13 cellular contexts compared by ENCODE assay signal in genomic region chr7:100124301-100125229, GRCh38. TPM values are rescaled to one million over a fixed set of nuclear protein-coding genes. Genes with fewer than 3 reads are reported as not detected.
A peak's percentile ranks its signal among the peaks of the same experiment; 100 is the strongest.
DNase-seq lines count a peak whose midpoint lies in the region; ATAC-seq and TF ChIP-seq lines count a peak whose summit lies in the region.
"Had no signal": no experiment of that assay in that cellular context is flagged by ENCODE, and none has a peak within 500 bp of the region (broad histone marks: within the 10 kb centered on the region; RNA-seq: fewer than 3 reads in every experiment).

No MANE protein-coding gene starts in this region.

- H3K9me2 ChIP-seq in HCT116 (ENCODE audit: insufficient read depth): no peaks in the 10 kb centered on the region

- no peaks in the 10 kb centered on the region for H3K9me3 Mint-ChIP-seq in CD4-positive, CD25-positive, alpha-beta regulatory T cell
- no peaks in the 10 kb centered on the region for H3K9me3 Mint-ChIP-seq in activated T-helper 17 cell treated with anti-CD3 and anti-CD28 coated beads, Interleukin-2, amount 50 U/mL, for 72 hours
- no peaks in the 10 kb centered on the region for H3K9me3 Mint-ChIP-seq in naive thymus-derived CD8-positive, alpha-beta T cell
- H3K9me3 Mint-ChIP-seq: activated naive CD4-positive, alpha-beta T cell treated with anti-CD3 and anti-CD28 coated beads, Interleukin-2, amount 50 U/mL, for 72 hours had no signal

- H2AFZ ChIP-seq in HCT116 (ENCODE audit: low read depth, low read length, poor library complexity, severe bottlenecking): no peak overlapping the region

- H4K20me1 ChIP-seq in HCT116 (ENCODE audit: insufficient read depth): no peaks in the 10 kb centered on the region

- RAD21 ChIA-PET in HCT116 (lab: Charles Lee; ENCODE audit: low non-redundant PET in 1 of 2, low total read pairs in 2 of 2, uncharacterized antibody in 2 of 2, unreplicated experiment in 2 of 2): interaction anchor here in 1 of 2 experiments (0.7 kb wide), 1 partner anchor 279 kb away, joined by 6 read pairs; no protein-coding TSS in a partner anchor

- no peak overlapping the region for H3K4me3 ChIP-seq in CD4-positive, CD25-positive, alpha-beta regulatory T cell (ENCODE audit: low read depth, low read length)
- H3K4me3 ChIP-seq in HCT116 (replicated peaks in 1 of 2; ENCODE audit: low read depth in 1 of 2, low read length in 2 of 2): peak overlapping the region in 1 of 2 experiments; percentile 87; a peak in 2 of 4 replicates

- TF ChIP-seq RAD21 in HCT116 (IDR thresholded peaks at IDR 0.05; ENCODE audit: low read depth): no peak

- POLR2A ChIA-PET in HCT116 (lab: Charles Lee): interaction anchor here (0.6 to 3.0 kb wide), 2 partner anchors 23 to 112 kb away, joined by 3 to 16 read pairs; partner anchors contain the start of genes AP4M1 and MCM7
- POLR2A ChIA-PET in naive thymus-derived CD8-positive, alpha-beta T cell (lab: Charles Lee): interaction anchor here (0.6 to 15.9 kb wide), 12 partner anchors 10 to 304 kb away, joined by 3 to 252 read pairs (median 4); partner anchors contain the start of genes AP4M1, COPS6, LAMTOR4 and MCM7

- TF ChIP-seq CTCF in HCT116 (IDR thresholded peaks at IDR 0.05 in 2 of 3, conservative IDR thresholded peaks at IDR 0.05 in 1 of 3; ENCODE audit: borderline replicate concordance in 1 of 3, insufficient read depth in 1 of 3, low read depth in 2 of 3, low read length in 2 of 3): no peak

- peaks cover 46% of the 10 kb centered on the region for H3K4me1 ChIP-seq in CD4-positive, CD25-positive, alpha-beta regulatory T cell (ENCODE audit: control insufficient read depth, insufficient read depth, low read length, poor library complexity, severe bottlenecking)
- H3K4me1 ChIP-seq in HCT116 (ENCODE audit: control insufficient read depth in 1 of 2, insufficient read depth in 2 of 2, low read length in 2 of 2): peaks cover 33 to 52% of the 10 kb centered on the region in 2 experiments

- no peak for TF ChIP-seq POLR2A in HCT116 (IDR thresholded peaks at IDR 0.05; ENCODE audit: borderline replicate concordance, extremely low read depth, insufficient read depth, insufficient read length)

- H3K27me3 Mint-ChIP-seq in CD4-positive, CD25-positive, alpha-beta regulatory T cell: peaks cover 5% of the 10 kb centered on the region
- H3K27me3 Mint-ChIP-seq in activated T-helper 17 cell treated with anti-CD3 and anti-CD28 coated beads, Interleukin-2, amount 50 U/mL, for 72 hours: no peaks in the 10 kb centered on the region
- H3K27me3 Mint-ChIP-seq in naive thymus-derived CD8-positive, alpha-beta T cell: no peaks in the 10 kb centered on the region

- H3K9me3 ChIP-seq in CD4-positive, CD25-positive, alpha-beta regulatory T cell (ENCODE audit: control insufficient read depth in 2 of 2, low read length in 2 of 2): no peaks in the 10 kb centered on the region
- no peaks in the 10 kb centered on the region for H3K9me3 ChIP-seq in HCT116 (ENCODE audit: control insufficient read depth in 1 of 2, insufficient read depth in 1 of 2, low read depth in 1 of 2, low read length in 2 of 2)

- peak overlapping the region; percentile 10 to 84 (median 33) for H3K27ac Mint-ChIP-seq in CD4-positive, CD25-positive, alpha-beta regulatory T cell
- peak overlapping the region; percentile 78 for H3K27ac Mint-ChIP-seq in activated T-helper 17 cell treated with anti-CD3 and anti-CD28 coated beads, Interleukin-2, amount 50 U/mL, for 72 hours
- H3K27ac Mint-ChIP-seq in naive thymus-derived CD8-positive, alpha-beta T cell: peak overlapping the region in 9 of 10 donors; percentile 30 to 100 (median 74)

- no peaks in the 10 kb centered on the region for H3K36me3 Mint-ChIP-seq in CD4-positive, CD25-positive, alpha-beta regulatory T cell
- H3K36me3 Mint-ChIP-seq in activated T-helper 17 cell treated with anti-CD3 and anti-CD28 coated beads, Interleukin-2, amount 50 U/mL, for 72 hours (ENCODE audit: low read depth): peaks cover 33% of the 10 kb centered on the region
- H3K36me3 Mint-ChIP-seq in naive thymus-derived CD8-positive, alpha-beta T cell: peaks cover 0 to 5% (median 0%) of the 10 kb centered on the region in 3 donors

- peak overlapping the region; percentile 84 for H3K4me2 ChIP-seq in HCT116 (ENCODE audit: low read length)

- no peak for ATAC-seq in CD4-positive, CD25-positive, alpha-beta regulatory T cell (ENCODE audit: low read depth in 2 of 2)
- no peak for ATAC-seq in HCT116
- no peak for ATAC-seq in activated T-helper 17 cell treated with anti-CD3 and anti-CD28 coated beads, Interleukin-2, amount 50 U/mL, for 72 hours (replicated peaks)
- ATAC-seq in naive thymus-derived CD8-positive, alpha-beta T cell: no peak
- ATAC-seq: activated naive CD4-positive, alpha-beta T cell treated with anti-CD3 and anti-CD28 coated beads, Interleukin-2, amount 50 U/mL, for 72 hours; left lobe of liver; PC-3 had no signal

- no peak for DNase-seq in CD4-positive, CD25-positive, alpha-beta regulatory T cell
- no peak for DNase-seq in HCT116 (ENCODE audit: low read depth, low spot score)
- DNase-seq in naive thymus-derived CD8-positive, alpha-beta T cell: no peak
- DNase-seq in DMS79 (lab: John Stamatoyannopoulos, UW): no peak
- no peak for DNase-seq in GM19240 (ENCODE audit: insufficient read length, low spot score)
- no peak for DNase-seq in SW480 (ENCODE audit: low spot score)
- DNase-seq in NCI-H526 (lab: John Stamatoyannopoulos, UW): no peak
- DNase-seq: dorsolateral prefrontal cortex, NCI-H2171 treated with DMSO at 0.1 percent for 48 hours, PC-3 had no signal

- peaks cover 9% of the 10 kb centered on the region; the same call in 1 of the 2 replicates for H3K79me2 ChIP-seq in HCT116 (ENCODE audit: insufficient read depth, low read length)

- H3K4me1 Mint-ChIP-seq in CD4-positive, CD25-positive, alpha-beta regulatory T cell: peaks cover 0 to 50% (median 31%) of the 10 kb centered on the region in 4 donors
- H3K4me1 Mint-ChIP-seq in activated T-helper 17 cell treated with anti-CD3 and anti-CD28 coated beads, Interleukin-2, amount 50 U/mL, for 72 hours: peaks cover 5% of the 10 kb centered on the region
- peaks cover 19 to 58% (median 48%) of the 10 kb centered on the region in 4 donors for H3K4me1 Mint-ChIP-seq in naive thymus-derived CD8-positive, alpha-beta T cell

- no TSS peak for BruUV-seq in HCT116 (replicated peaks; lab: Mats Ljungman, UMichigan)

- peaks cover 5% of the 10 kb centered on the region for H3K36me3 ChIP-seq in CD4-positive, CD25-positive, alpha-beta regulatory T cell (ENCODE audit: control insufficient read depth, insufficient read depth, low read length)
- H3K36me3 ChIP-seq in HCT116 (ENCODE audit: control insufficient read depth in 1 of 2, insufficient read depth in 2 of 2, low read length in 2 of 2): no peaks in the 10 kb centered on the region

- H3K27me3 ChIP-seq in CD4-positive, CD25-positive, alpha-beta regulatory T cell (ENCODE audit: control insufficient read depth, insufficient read depth, low read length): no peaks in the 10 kb centered on the region
- no peaks in the 10 kb centered on the region for H3K27me3 ChIP-seq in HCT116 (ENCODE audit: insufficient read depth, low read length)
- H3K27me3 ChIP-seq: dorsolateral prefrontal cortex had no signal

- no peak overlapping the region for H3K27ac ChIP-seq in CD4-positive, CD25-positive, alpha-beta regulatory T cell (ENCODE audit: insufficient read depth, low read length, poor library complexity, severe bottlenecking)
- peak overlapping the region; percentile 98 for H3K27ac ChIP-seq in HCT116 (ENCODE audit: low read depth, low read length)

- H3K9ac ChIP-seq in HCT116 (ENCODE audit: low read length): peak overlapping the region; percentile 98; the same call in 1 of the 2 replicates

- CTCF ChIA-PET in HCT116 (lab: Charles Lee): no interaction called here

- intact Hi-C loops in HCT116 (cut with micrococcal nuclease): no loop called here

- H3K4me3 Mint-ChIP-seq in CD4-positive, CD25-positive, alpha-beta regulatory T cell: peak overlapping the region in 3 of 4 donors; percentile 48 to 100 (median 97)
- H3K4me3 Mint-ChIP-seq in activated T-helper 17 cell treated with anti-CD3 and anti-CD28 coated beads, Interleukin-2, amount 50 U/mL, for 72 hours: peak overlapping the region; percentile 98
- peak overlapping the region in 9 of 10 donors; percentile 43 to 99 (median 98) for H3K4me3 Mint-ChIP-seq in naive thymus-derived CD8-positive, alpha-beta T cell

RNA-seq across cellular contexts. Expression of gene MBLAC1, which starts 2.2 kb away (rescaled TPM):
- total RNA-seq in CD4-positive, CD25-positive, alpha-beta regulatory T cell: 4.0 TPM
- polyA plus RNA-seq in CD4-positive, CD25-positive, alpha-beta regulatory T cell: 1 to 10 TPM; 1.6 to 3.8 (median 2.3) TPM
- total RNA-seq in HCT116 (2021; ENCODE audit: unreplicated experiment): 2.0 TPM
- 0.76 and 0.87 TPM in 2 replicates for polyA plus RNA-seq in HCT116 (2012)
- 1 to 10 TPM; 3.8 to 4.2 TPM for total RNA-seq in activated T-helper 17 cell treated with anti-CD3 and anti-CD28 coated beads, Interleukin-2, amount 50 U/mL, for 72 hours
- 1 to 10 TPM; 5.6 to 7.2 TPM for total RNA-seq in naive thymus-derived CD8-positive, alpha-beta T cell
- 1 to 10 TPM; 2.1 to 2.3 (median 2.1) TPM for polyA plus RNA-seq in naive thymus-derived CD8-positive, alpha-beta T cell

RNA-seq across cellular contexts. Expression of gene CNPY4, which starts 5.1 kb away (rescaled TPM):
- 20.7 TPM for total RNA-seq in CD4-positive, CD25-positive, alpha-beta regulatory T cell
- polyA plus RNA-seq in CD4-positive, CD25-positive, alpha-beta regulatory T cell: 10 to 100 TPM; 14.1 to 20.6 (median 17.6) TPM
- total RNA-seq in HCT116 (2021; ENCODE audit: unreplicated experiment): 2.6 TPM
- 0.82 and 1.0 TPM in 2 replicates for polyA plus RNA-seq in HCT116 (2012)
- total RNA-seq in activated T-helper 17 cell treated with anti-CD3 and anti-CD28 coated beads, Interleukin-2, amount 50 U/mL, for 72 hours: 10 to 100 TPM; 15.0 to 21.6 TPM
- total RNA-seq in naive thymus-derived CD8-positive, alpha-beta T cell: 10 to 100 TPM; 99.0 to 99.6 TPM
- 10 to 100 TPM; 19.8 to 23.5 (median 20.6) TPM for polyA plus RNA-seq in naive thymus-derived CD8-positive, alpha-beta T cell

RNA-seq across cellular contexts. Expression of gene TAF6, which starts 5.4 kb away (rescaled TPM):
- 47.1 TPM for total RNA-seq in CD4-positive, CD25-positive, alpha-beta regulatory T cell
- 10 to 100 TPM; 17.9 to 24.5 (median 21.9) TPM for polyA plus RNA-seq in CD4-positive, CD25-positive, alpha-beta regulatory T cell
- 67.4 TPM for total RNA-seq in HCT116 (2021; ENCODE audit: unreplicated experiment)
- polyA plus RNA-seq in HCT116 (2012): 54.4 and 55.3 TPM in 2 replicates
- total RNA-seq in activated T-helper 17 cell treated with anti-CD3 and anti-CD28 coated beads, Interleukin-2, amount 50 U/mL, for 72 hours: 10 to 100 TPM; 29.6 to 55.0 TPM
- total RNA-seq in naive thymus-derived CD8-positive, alpha-beta T cell: 10 to 100 TPM; 61.6 to 68.7 TPM
- polyA plus RNA-seq in naive thymus-derived CD8-positive, alpha-beta T cell: 10 to 100 TPM; 21.3 to 39.0 (median 31.5) TPM

RNA-seq across cellular contexts. Expression of gene AP4M1, which starts 23.1 kb away (rescaled TPM):
- total RNA-seq in CD4-positive, CD25-positive, alpha-beta regulatory T cell: 5.6 TPM
- 1 to 10 TPM; 2.6 to 6.4 (median 4.3) TPM for polyA plus RNA-seq in CD4-positive, CD25-positive, alpha-beta regulatory T cell
- 20.0 TPM for total RNA-seq in HCT116 (2021; ENCODE audit: unreplicated experiment)
- 11.9 and 13.8 TPM in 2 replicates for polyA plus RNA-seq in HCT116 (2012)
- total RNA-seq in activated T-helper 17 cell treated with anti-CD3 and anti-CD28 coated beads, Interleukin-2, amount 50 U/mL, for 72 hours: 10 to 100 TPM in 1 of 2 donors, 1 to 10 TPM in 1; 8.2 to 12.7 TPM
- total RNA-seq in naive thymus-derived CD8-positive, alpha-beta T cell: 10 to 100 TPM in 1 of 2 experiments, 1 to 10 TPM in 1; 7.5 to 10.9 TPM
- polyA plus RNA-seq in naive thymus-derived CD8-positive, alpha-beta T cell: 1 to 10 TPM; 1.7 to 3.6 (median 2.3) TPM

RNA-seq across cellular contexts. Expression of gene MCM7, which starts 23.4 kb away (rescaled TPM):
- 82.0 TPM for total RNA-seq in CD4-positive, CD25-positive, alpha-beta regulatory T cell
- 10 to 100 TPM; 31.2 to 45.2 (median 35.8) TPM for polyA plus RNA-seq in CD4-positive, CD25-positive, alpha-beta regulatory T cell
- 387 TPM for total RNA-seq in HCT116 (2021; ENCODE audit: unreplicated experiment)
- polyA plus RNA-seq in HCT116 (2012): 273 and 296 TPM in 2 replicates
- total RNA-seq in activated T-helper 17 cell treated with anti-CD3 and anti-CD28 coated beads, Interleukin-2, amount 50 U/mL, for 72 hours: 100 to 1,000 TPM; 205 to 388 TPM
- total RNA-seq in naive thymus-derived CD8-positive, alpha-beta T cell: 100 to 1,000 TPM; 159 to 161 TPM
- polyA plus RNA-seq in naive thymus-derived CD8-positive, alpha-beta T cell: 10 to 100 TPM; 28.7 to 46.6 (median 40.1) TPM
